ENCODE assay signal across 1 cellular context in the genomic region with DNA sequence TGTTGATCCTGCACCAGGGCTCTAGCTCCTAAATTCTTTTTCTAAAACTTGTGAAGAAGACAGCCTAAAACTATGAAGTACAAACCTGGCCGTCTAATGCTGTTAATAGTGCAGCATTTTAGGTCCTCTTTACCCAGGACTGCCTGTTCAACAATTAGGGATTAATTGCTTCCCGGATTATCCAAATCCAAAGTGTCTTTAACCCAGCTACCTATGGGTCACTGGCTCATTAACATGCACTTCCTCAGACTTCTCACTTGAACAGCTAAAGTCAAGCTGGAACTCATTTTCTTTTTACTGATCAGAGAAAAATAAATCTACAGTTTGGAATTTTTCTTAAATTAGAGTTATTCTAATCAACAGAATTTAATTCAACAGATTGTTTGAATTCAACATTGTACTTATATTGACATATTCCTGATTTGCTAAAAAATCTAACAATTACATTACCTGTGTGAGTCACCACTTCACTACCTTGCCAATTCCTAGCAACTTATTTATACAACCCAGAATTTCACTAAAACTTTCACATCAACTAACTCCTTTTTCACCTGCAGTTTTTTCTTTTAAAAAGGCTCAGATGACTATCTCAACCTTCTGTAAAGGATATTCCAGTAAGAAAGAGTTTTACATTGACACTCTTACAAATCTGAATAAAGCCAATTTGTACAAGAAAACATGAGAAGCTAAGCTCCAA.
TF ChIP-seq lines count a peak whose summit lies in the region.

No MANE protein-coding gene starts in this region.

TF ChIP-seq in endothelial cell of umbilical vein, 7 proteins besides CTCF, POLR2A, EP300 and RAD21:
- TF ChIP-seq FOS (IDR thresholded peaks at IDR 0.05; ENCODE audit: borderline replicate concordance, insufficient read depth, low read length) (peak; percentile 24), MYC (IDR thresholded peaks at IDR 0.05; ENCODE audit: low read depth, low read length) (no peak)
TF ChIP-seq in endothelial cell of umbilical vein: peak in this region for 1.
